8 cellular contexts compared by ENCODE assay signal in genomic region chr4:165288639-165289428, GRCh38. TPM values are rescaled to one million over a fixed set of nuclear protein-coding genes. Genes with fewer than 3 reads are reported as not detected.
A peak's percentile ranks its signal among the peaks of the same experiment; 100 is the strongest.
DNase-seq lines count a peak whose midpoint lies in the region; ATAC-seq, FAIRE-seq and TF ChIP-seq lines count a peak whose summit lies in the region.

No MANE protein-coding gene starts in this region.

- peaks cover 42% of the 10 kb centered on the region for H3K4me1 Mint-ChIP-seq in activated CD8-positive, alpha-beta T cell treated with anti-CD3 and anti-CD28 coated beads, Interleukin-2, amount 10 ng/mL, durations not matched to agents 7 days and 5 days (ENCODE audit: low read depth)

- peak; percentile 20 for ATAC-seq in GM19025 (IDR thresholded peaks at IDR 0.05; ENCODE audit: low read depth, unreplicated experiment)
- no peak for ATAC-seq in activated CD8-positive, alpha-beta T cell treated with anti-CD3 and anti-CD28 coated beads, Interleukin-2, amount 10 ng/mL, durations not matched to agents 7 days and 5 days
- ATAC-seq in stimulated activated naive CD8-positive, alpha-beta T cell treated with anti-CD3 and anti-CD28 coated beads, Interleukin-15, Interleukin-2, amounts not matched to agents 100 U/mL and 50 U/mL, for 24 hours, result no peak

- no peaks in the 10 kb centered on the region for H3K27me3 Mint-ChIP-seq in activated CD8-positive, alpha-beta T cell treated with anti-CD3 and anti-CD28 coated beads, Interleukin-2, amount 10 ng/mL, durations not matched to agents 7 days and 5 days (ENCODE audit: low read depth)

- CTCF ChIA-PET in activated CD8-positive, alpha-beta T cell treated with anti-CD3 and anti-CD28 coated beads, Interleukin-2, amount 10 ng/mL, durations not matched to agents 7 days and 5 days (lab: Charles Lee), result interaction anchor here (1.1 to 2.2 kb wide), 2 partner anchors 158 to 176 kb away, joined by 6 read pairs; partner anchors contain the start of gene TMEM192

- H3K9me3 Mint-ChIP-seq in activated CD8-positive, alpha-beta T cell treated with anti-CD3 and anti-CD28 coated beads, Interleukin-2, amount 10 ng/mL, durations not matched to agents 7 days and 5 days (ENCODE audit: insufficient read depth), result no peaks in the 10 kb centered on the region

- POLR2A ChIA-PET in activated CD8-positive, alpha-beta T cell treated with anti-CD3 and anti-CD28 coated beads, Interleukin-2, amount 10 ng/mL, durations not matched to agents 7 days and 5 days (lab: Charles Lee), result interaction anchor here (0.6 kb wide), 1 partner anchor 81 kb away, joined by 3 read pairs; the partner anchor contains the start of gene KLHL2

- peaks cover 48% of the 10 kb centered on the region for H3K36me3 Mint-ChIP-seq in activated CD8-positive, alpha-beta T cell treated with anti-CD3 and anti-CD28 coated beads, Interleukin-2, amount 10 ng/mL, durations not matched to agents 7 days and 5 days (ENCODE audit: low read depth)

- no peak overlapping the region for H3K27ac Mint-ChIP-seq in activated CD8-positive, alpha-beta T cell treated with anti-CD3 and anti-CD28 coated beads, Interleukin-2, amount 10 ng/mL, durations not matched to agents 7 days and 5 days

- FAIRE-seq in A204.1 (lab: Jason Lieb, UNC), result peak; percentile 81

- H3K4me3 Mint-ChIP-seq in activated CD8-positive, alpha-beta T cell treated with anti-CD3 and anti-CD28 coated beads, Interleukin-2, amount 10 ng/mL, durations not matched to agents 7 days and 5 days, result no peak overlapping the region

- TF ChIP-seq CTCF in GM20000 (IDR thresholded peaks at IDR 0.05; ENCODE audit: extremely low read depth, missing control alignments), result no peak
- TF ChIP-seq CTCF in GM13976 (IDR thresholded peaks at IDR 0.05; ENCODE audit: borderline replicate concordance, control extremely low read depth, extremely low read depth, insufficient read depth, missing control alignments), result no peak

- DNase-seq in HS-27A (ENCODE audit: low read depth) (peak; percentile 1), dermis blood vessel endothelial cell (peak; percentile 4), GM20000 (ENCODE audit: low spot score) (no peak), GM13976 (ENCODE audit: low spot score) (no peak)
- no peak for DNase-seq in activated CD8-positive, alpha-beta T cell treated with anti-CD3 and anti-CD28 coated beads, Interleukin-2, amount 10 ng/mL, durations not matched to agents 7 days and 5 days
- no peak for DNase-seq in stimulated activated naive CD8-positive, alpha-beta T cell treated with anti-CD3 and anti-CD28 coated beads, Interleukin-15, Interleukin-2, amounts not matched to agents 100 U/mL and 50 U/mL, for 24 hours

- in situ Hi-C loops in GM13976 (cut with MboI; ENCODE audit: low sequenced_read_pairs, unreplicated experiment), result no loop called here

RNA-seq across cellular contexts. Expression of gene MSMO1, which starts 38.6 kb away (rescaled TPM):
- 127 and 144 TPM in 2 replicates for total RNA-seq in dermis blood vessel endothelial cell
- 10 to 100 TPM; 47.4 to 51.6 TPM for total RNA-seq in activated CD8-positive, alpha-beta T cell treated with anti-CD3 and anti-CD28 coated beads, Interleukin-2, amount 10 ng/mL, durations not matched to agents 7 days and 5 days

Comparison
In these comparisons a context has a peak if more than half of its experiments do, and no peak if none do; other contexts are left out.
1. DNase-seq: peak in HS-27A (single experiment) and dermis blood vessel endothelial cell (single experiment); none in GM20000 (single experiment), GM13976 (single experiment), activated CD8-positive, alpha-beta T cell treated with anti-CD3 and anti-CD28 coated beads, Interleukin-2, amount 10 ng/mL, durations not matched to agents 7 days and 5 days (single experiment) and stimulated activated naive CD8-positive, alpha-beta T cell treated with anti-CD3 and anti-CD28 coated beads, Interleukin-15, Interleukin-2, amounts not matched to agents 100 U/mL and 50 U/mL, for 24 hours (single experiment).